Comparison of ENCODE assay signal across 22 cellular contexts in genomic region chr17:42613699-42614295, GRCh38. TPM values are rescaled to one million over a fixed set of nuclear protein-coding genes. Genes with fewer than 3 reads are reported as not detected.
A peak's percentile ranks its signal among the peaks of the same experiment; 100 is the strongest.
DNase-seq lines count a peak whose midpoint lies in the region; ATAC-seq, FAIRE-seq and TF ChIP-seq lines count a peak whose summit lies in the region.
"Had no signal": no experiment of that assay in that cellular context is flagged by ENCODE, and none has a peak within 500 bp of the region (broad histone marks: within the 10 kb centered on the region; RNA-seq: fewer than 3 reads in every experiment).

No MANE protein-coding gene starts in this region.

- in situ Hi-C loops in HepG2 (cut with HindIII; ENCODE audit: extremely low pct_ligation_motif_present, low pct_unique_long_range_greater_than_20kb): no loop called here

- DNase-seq in HepG2 (ENCODE audit: low spot score): no peak
- no peak for DNase-seq in right lobe of liver
- DNase-seq in kidney: peak; percentile 71
- DNase-seq in neural crest cell (ENCODE audit: low read depth, low spot score): no peak
- DNase-seq in upper lobe of right lung: peak; percentile 57
- DNase-seq in Ammon's horn (ENCODE audit: low spot score): no peak
- DNase-seq in activated CD4-positive, CD25-positive, alpha-beta regulatory T cell (lab: John Stamatoyannopoulos, UW): no peak
- DNase-seq: ACHN; Caco-2; CD4-positive, alpha-beta T cell; DMS153; DMS79; GDM1; HCEC 1CT; HFFc6 had no signal

- intact Hi-C loops in HepG2 (cut with micrococcal nuclease; ENCODE audit: unreplicated experiment) (no loop called here), right lobe of liver (cut with DNase I) (loop anchor here (10.0 kb wide), 1 partner anchor 71 kb away; the partner anchor contains the start of genes CCR10 (in 2 of the 2) and CNTNAP1 (in 2 of the 2)), kidney (cut with DNase I) (no loop called here), upper lobe of right lung (cut with DNase I) (no loop called here)

- H3K36me3 ChIP-seq in HepG2 (replicated peaks in 1 of 2; ENCODE audit: control insufficient read depth in 1 of 2, insufficient read depth in 2 of 2, low read length in 2 of 2) (peaks cover 28 to 38% of the 10 kb centered on the region in 2 experiments), right lobe of liver (peaks cover 0 to 31% (median 10%) of the 10 kb centered on the region in 4 donors), kidney (ENCODE audit: control insufficient read depth in 1 of 2, insufficient read depth in 2 of 2, low read length in 2 of 2) (peaks cover 19 to 25% of the 10 kb centered on the region in 2 donors), upper lobe of right lung (peaks cover 38% of the 10 kb centered on the region)

- H3K4me1 ChIP-seq in HepG2 (ENCODE audit: insufficient read depth, low read length) (peaks cover 26% of the 10 kb centered on the region), right lobe of liver (peaks cover 0 to 10% (median 0%) of the 10 kb centered on the region in 4 donors), kidney (ENCODE audit: control insufficient read depth in 1 of 2, insufficient read depth in 1 of 2, low read depth in 1 of 2, low read length in 2 of 2) (peaks cover 0 to 2% of the 10 kb centered on the region in 2 donors), upper lobe of right lung (peaks cover 13% of the 10 kb centered on the region)

- H3K79me2 ChIP-seq in HepG2 (ENCODE audit: insufficient read depth, low read length): peaks cover 10% of the 10 kb centered on the region

- POLR2A ChIA-PET in HepG2 (lab: Yijun Ruan, JAX): interaction anchor here (1.3 kb wide), 1 partner anchor 46 kb away, joined by 3 read pairs; the partner anchor contains the start of gene TUBG2

- TF ChIP-seq CTCF in HepG2 (CRISPR knock-in tag; IDR thresholded peaks at IDR 0.05) (no peak), right lobe of liver (IDR thresholded peaks at IDR 0.05) (no peak), kidney (IDR thresholded peaks at IDR 0.05; ENCODE audit: borderline replicate concordance, extremely low read depth, insufficient read depth) (no peak), neural crest cell (conservative IDR thresholded peaks at IDR 0.05) (no peak), upper lobe of right lung (IDR thresholded peaks at IDR 0.05) (no peak)

- no TSS peak for BruUV-seq in HepG2 (replicated peaks; lab: Mats Ljungman, UMichigan)

- no peak overlapping the region for H2AFZ ChIP-seq in HepG2 (ENCODE audit: low read length)
- H2AFZ ChIP-seq: GM23338 had no signal

- no peak; a peak in 1 of 4 replicates for TF ChIP-seq POLR2A in HepG2 (IDR thresholded peaks at IDR 0.05; ENCODE audit: insufficient read depth in 1 of 2, low read depth in 2 of 2, low read length in 2 of 2)
- no peak for TF ChIP-seq POLR2A in right lobe of liver (IDR thresholded peaks at IDR 0.05)

- H3K27ac ChIP-seq in HepG2 (ENCODE audit: extremely low read length, insufficient read depth, low read length): no peak overlapping the region
- no peak overlapping the region for H3K27ac ChIP-seq in right lobe of liver
- no peak overlapping the region for H3K27ac ChIP-seq in kidney (ENCODE audit: low read depth in 2 of 2, low read length in 2 of 2)
- no peak overlapping the region for H3K27ac ChIP-seq in upper lobe of right lung
- H3K27ac ChIP-seq: C4-2B had no signal

- no peak overlapping the region for H3K4me2 ChIP-seq in HepG2 (ENCODE audit: low read depth, low read length)
- H3K4me2 ChIP-seq: GM23338 had no signal

- no peak for TF ChIP-seq EP300 in HepG2 (IDR thresholded peaks at IDR 0.05; ENCODE audit: low read depth in 2 of 2, low read length in 2 of 2)
- TF ChIP-seq EP300 in HepG2 (CRISPR knock-in tag; IDR thresholded peaks at IDR 0.05; ENCODE audit: borderline replicate concordance): no peak

- H3K36me3 Mint-ChIP-seq in neural crest cell (ENCODE audit: low read depth): peaks cover 20% of the 10 kb centered on the region

- H3K27me3 Mint-ChIP-seq in neural crest cell (ENCODE audit: low read depth): no peaks in the 10 kb centered on the region
- H3K27me3 Mint-ChIP-seq: CD4-positive, alpha-beta T cell had no signal

- peaks cover 14% of the 10 kb centered on the region for H3K4me1 Mint-ChIP-seq in neural crest cell

- TF ChIP-seq RAD21 in HepG2 (CRISPR knock-in tag; IDR thresholded peaks at IDR 0.05): no peak

- H3K9ac ChIP-seq in HepG2 (ENCODE audit: insufficient read depth, low read depth, low read length) (no peak overlapping the region), kidney (ENCODE audit: low read length in 2 of 2) (no peak overlapping the region)

- 99% methylated on average over 17 of the region's 17 CpGs for WGBS in HepG2 (ENCODE audit: low lambda C conversion rate)
- WGBS in right lobe of liver (ENCODE audit: insufficient coverage, low coverage, low lambda C conversion rate, missing lambda C conversion rate): 93% methylated on average over 7 of the region's 17 CpGs

- peak overlapping the region; percentile 12 for H3K27ac Mint-ChIP-seq in neural crest cell (ENCODE audit: unreplicated experiment)
- H3K27ac Mint-ChIP-seq: CD4-positive, alpha-beta T cell; GM23338; HFFc6 had no signal

- H3K4me3 ChIP-seq in HepG2 (replicated peaks in 1 of 3; ENCODE audit: insufficient read depth in 1 of 3, low read depth in 2 of 3, low read length in 3 of 3) (no peak overlapping the region), right lobe of liver (no peak overlapping the region), kidney (ENCODE audit: low read length in 2 of 2) (no peak overlapping the region), upper lobe of right lung (no peak overlapping the region)
- H3K4me3 ChIP-seq: GM23338 had no signal

- no peaks in the 10 kb centered on the region; the same call in 1 of the 2 replicates for H4K20me1 ChIP-seq in HepG2 (ENCODE audit: insufficient read depth, low read length)

- CTCF ChIA-PET in HepG2 (lab: Yijun Ruan, JAX; ENCODE audit: low intra/inter-chr PET ratio, low total read pairs): no interaction called here

- no peaks in the 10 kb centered on the region; a peak in 1 of 5 replicates for H3K27me3 ChIP-seq in HepG2 (ENCODE audit: control insufficient read depth in 1 of 2, insufficient read depth in 2 of 2, low read length in 2 of 2)
- no peaks in the 10 kb centered on the region for H3K27me3 ChIP-seq in right lobe of liver
- H3K27me3 ChIP-seq in upper lobe of right lung: no peaks in the 10 kb centered on the region

- FAIRE-seq in HepG2 (lab: Jason Lieb, UNC) (no peak), kidney (lab: Jason Lieb, UNC) (no peak)
- FAIRE-seq: A204.1, GM12892, GM18507, H54 had no signal

- ATAC-seq in HepG2 (no peak), right lobe of liver (no peak), upper lobe of right lung (no peak), GM21786 (IDR thresholded peaks at IDR 0.05; ENCODE audit: unreplicated experiment) (no peak)
- ATAC-seq: GM23338 had no signal

- no peaks in the 10 kb centered on the region for H3K9me3 Mint-ChIP-seq in neural crest cell
- H3K9me3 Mint-ChIP-seq: CD4-positive, alpha-beta T cell; GM23338; HFFc6 had no signal

- H3K9me3 ChIP-seq in HepG2 (ENCODE audit: low read length) (no peaks in the 10 kb centered on the region), right lobe of liver (no peaks in the 10 kb centered on the region), kidney (ENCODE audit: control insufficient read depth in 1 of 2, low read length in 2 of 2) (no peaks in the 10 kb centered on the region), upper lobe of right lung (no peaks in the 10 kb centered on the region)
- H3K9me3 ChIP-seq: Caco-2 had no signal

- peak overlapping the region; percentile 54 for H3K4me3 Mint-ChIP-seq in neural crest cell
- H3K4me3 Mint-ChIP-seq: CD4-positive, alpha-beta T cell; GM23338; HFFc6 had no signal

RNA-seq across cellular contexts. Expression of gene TUBG1, which starts 4.3 kb away (rescaled TPM):
- total RNA-seq in HepG2 (2016; rRNA removed; fragmentation: Illumina TruSeq; extraction: Trizol) (137 TPM in 2 replicates), right lobe of liver (10 to 100 TPM; 17.9 to 44.5 (median 22.0) TPM), kidney (33.7 TPM), neural crest cell (101 and 102 TPM in 2 replicates), upper lobe of right lung (29.2 TPM)
- 65.3 and 68.5 TPM in 2 replicates for total RNA-seq in HepG2 (2016; cell fraction: cytosol; rRNA removed; fragmentation: Illumina TruSeq; extraction: Trizol; ENCODE audit: low read depth)
- total RNA-seq in HepG2 (2016; cell fraction: insoluble cytoplasmic fraction; rRNA removed; fragmentation: Illumina TruSeq; extraction: Trizol): 118 and 133 TPM in 2 replicates
- total RNA-seq in HepG2 (2016; cell fraction: membrane; rRNA removed; fragmentation: Illumina TruSeq; extraction: Trizol): 83.5 and 99.6 TPM in 2 replicates
- total RNA-seq in HepG2 (2016; cell fraction: nucleus; rRNA removed; fragmentation: Illumina TruSeq; extraction: Trizol): 65.3 and 71.5 TPM in 2 replicates
- polyA plus RNA-seq in HepG2 (2011; rRNA removed) (74.1 and 89.3 TPM in 2 replicates), kidney (ENCODE audit: insufficient read depth, low read depth, low replicate concordance) (61.9 TPM)
- polyA plus RNA-seq in HepG2 (2011; cell fraction: cytosol; rRNA removed): 114 and 152 TPM in 2 replicates
- 206 and 230 TPM in 2 replicates for polyA plus RNA-seq in HepG2 (2011; cell fraction: nucleus; rRNA removed)
- polyA plus RNA-seq in HepG2 (2012): 163 and 164 TPM in 2 replicates
- 70.4 and 79.1 TPM in 2 replicates for polyA plus RNA-seq in HepG2 (2016; cell fraction: cytosol; fragmentation: Illumina TruSeq; extraction: Trizol; ENCODE audit: low read depth)
- 164 and 224 TPM in 2 replicates for polyA plus RNA-seq in HepG2 (2016; cell fraction: insoluble cytoplasmic fraction; fragmentation: Illumina TruSeq; extraction: Trizol; ENCODE audit: low read depth)
- 82.1 and 83.3 TPM in 2 replicates for polyA plus RNA-seq in HepG2 (2016; cell fraction: membrane; fragmentation: Illumina TruSeq; extraction: Trizol; ENCODE audit: low read depth)
- polyA plus RNA-seq in HepG2 (2016; cell fraction: nucleus; fragmentation: Illumina TruSeq; extraction: Trizol; ENCODE audit: insufficient read depth, low read depth): 151 and 152 TPM in 2 replicates
- 163 and 181 TPM in 2 replicates for polyA minus RNA-seq in HepG2 (2011; rRNA and poly(A)+ RNA removed; ENCODE audit: low replicate concordance)
- 63.3 and 66.4 TPM in 2 replicates for polyA minus RNA-seq in HepG2 (2011; cell fraction: cytosol; rRNA and poly(A)+ RNA removed)
- polyA minus RNA-seq in HepG2 (2011; cell fraction: nucleus; rRNA and poly(A)+ RNA removed): 45.7 and 49.9 TPM in 2 replicates

RNA-seq across cellular contexts. Expression of gene RETREG3, which starts 4.6 kb away (rescaled TPM):
- total RNA-seq in HepG2 (2016; rRNA removed; fragmentation: Illumina TruSeq; extraction: Trizol) (38.2 and 55.8 TPM in 2 replicates), right lobe of liver (10 to 100 TPM; 31.0 to 49.4 (median 43.2) TPM), kidney (69.5 TPM), neural crest cell (44.2 and 48.7 TPM in 2 replicates), upper lobe of right lung (68.6 TPM)
- total RNA-seq in HepG2 (2016; cell fraction: cytosol; rRNA removed; fragmentation: Illumina TruSeq; extraction: Trizol; ENCODE audit: low read depth): 8.4 and 9.6 TPM in 2 replicates
- total RNA-seq in HepG2 (2016; cell fraction: insoluble cytoplasmic fraction; rRNA removed; fragmentation: Illumina TruSeq; extraction: Trizol): 35.0 and 57.3 TPM in 2 replicates
- total RNA-seq in HepG2 (2016; cell fraction: membrane; rRNA removed; fragmentation: Illumina TruSeq; extraction: Trizol): 32.3 and 32.6 TPM in 2 replicates
- total RNA-seq in HepG2 (2016; cell fraction: nucleus; rRNA removed; fragmentation: Illumina TruSeq; extraction: Trizol): 40.1 and 44.2 TPM in 2 replicates
- polyA plus RNA-seq in HepG2 (2011; rRNA removed) (47.0 and 50.4 TPM in 2 replicates), kidney (ENCODE audit: insufficient read depth, low read depth, low replicate concordance) (22.6 TPM)
- 41.2 and 45.8 TPM in 2 replicates for polyA plus RNA-seq in HepG2 (2011; cell fraction: cytosol; rRNA removed)
- 28.7 and 40.6 TPM in 2 replicates for polyA plus RNA-seq in HepG2 (2011; cell fraction: nucleus; rRNA removed)
- 19.7 and 20.8 TPM in 2 replicates for polyA plus RNA-seq in HepG2 (2012)
- 3.6 and 3.7 TPM in 2 replicates for polyA plus RNA-seq in HepG2 (2016; cell fraction: cytosol; fragmentation: Illumina TruSeq; extraction: Trizol; ENCODE audit: low read depth)
- 14.8 and 17.5 TPM in 2 replicates for polyA plus RNA-seq in HepG2 (2016; cell fraction: insoluble cytoplasmic fraction; fragmentation: Illumina TruSeq; extraction: Trizol; ENCODE audit: low read depth)
- 11.7 and 11.9 TPM in 2 replicates for polyA plus RNA-seq in HepG2 (2016; cell fraction: membrane; fragmentation: Illumina TruSeq; extraction: Trizol; ENCODE audit: low read depth)
- 44.8 and 45.2 TPM in 2 replicates for polyA plus RNA-seq in HepG2 (2016; cell fraction: nucleus; fragmentation: Illumina TruSeq; extraction: Trizol; ENCODE audit: insufficient read depth, low read depth)
- 119 and 330 TPM in 2 replicates for polyA minus RNA-seq in HepG2 (2011; rRNA and poly(A)+ RNA removed; ENCODE audit: low replicate concordance)
- 48.1 and 69.1 TPM in 2 replicates for polyA minus RNA-seq in HepG2 (2011; cell fraction: cytosol; rRNA and poly(A)+ RNA removed)
- polyA minus RNA-seq in HepG2 (2011; cell fraction: nucleus; rRNA and poly(A)+ RNA removed): 31.2 and 43.8 TPM in 2 replicates

RNA-seq across cellular contexts. Expression of gene PSMC3IP, which starts 36.3 kb away (rescaled TPM):
- 20.1 and 22.4 TPM in 2 replicates for total RNA-seq in HepG2 (2016; rRNA removed; fragmentation: Illumina TruSeq; extraction: Trizol)
- total RNA-seq in HepG2 (2016; cell fraction: cytosol; rRNA removed; fragmentation: Illumina TruSeq; extraction: Trizol; ENCODE audit: low read depth): 25.7 and 27.1 TPM in 2 replicates
- total RNA-seq in HepG2 (2016; cell fraction: insoluble cytoplasmic fraction; rRNA removed; fragmentation: Illumina TruSeq; extraction: Trizol): 19.5 and 23.7 TPM in 2 replicates
- total RNA-seq in HepG2 (2016; cell fraction: membrane; rRNA removed; fragmentation: Illumina TruSeq; extraction: Trizol): 36.3 and 38.4 TPM in 2 replicates
- total RNA-seq in HepG2 (2016; cell fraction: nucleus; rRNA removed; fragmentation: Illumina TruSeq; extraction: Trizol): 19.9 and 24.0 TPM in 2 replicates
- 5.5 and 6.5 TPM in 2 replicates for polyA plus RNA-seq in HepG2 (2011; rRNA removed)
- polyA plus RNA-seq in HepG2 (2011; cell fraction: cytosol; rRNA removed): 3.1 and 3.3 TPM in 2 replicates
- 15.1 and 18.7 TPM in 2 replicates for polyA plus RNA-seq in HepG2 (2011; cell fraction: nucleus; rRNA removed)
- polyA plus RNA-seq in HepG2 (2012): 6.5 and 8.5 TPM in 2 replicates
- polyA plus RNA-seq in HepG2 (2016; cell fraction: cytosol; fragmentation: Illumina TruSeq; extraction: Trizol; ENCODE audit: low read depth): 36.9 and 41.0 TPM in 2 replicates
- polyA plus RNA-seq in HepG2 (2016; cell fraction: insoluble cytoplasmic fraction; fragmentation: Illumina TruSeq; extraction: Trizol; ENCODE audit: low read depth): 31.0 and 31.1 TPM in 2 replicates
- polyA plus RNA-seq in HepG2 (2016; cell fraction: membrane; fragmentation: Illumina TruSeq; extraction: Trizol; ENCODE audit: low read depth): 41.0 and 42.1 TPM in 2 replicates
- polyA plus RNA-seq in HepG2 (2016; cell fraction: nucleus; fragmentation: Illumina TruSeq; extraction: Trizol; ENCODE audit: insufficient read depth, low read depth): 56.5 and 60.1 TPM in 2 replicates
- 2.7 and 15.4 TPM in 2 replicates for polyA minus RNA-seq in HepG2 (2011; rRNA and poly(A)+ RNA removed; ENCODE audit: low replicate concordance)
- 1.6 and 2.4 TPM in 2 replicates for polyA minus RNA-seq in HepG2 (2011; cell fraction: cytosol; rRNA and poly(A)+ RNA removed)
- 9.1 and 9.4 TPM in 2 replicates for polyA minus RNA-seq in HepG2 (2011; cell fraction: nucleus; rRNA and poly(A)+ RNA removed)
- 1 to 10 TPM in 2 of 6 experiments, under 1 TPM in 4; 0.26 to 2.4 (median 0.76) TPM for total RNA-seq in right lobe of liver
- 5.8 TPM for total RNA-seq in kidney
- polyA plus RNA-seq in kidney (ENCODE audit: insufficient read depth, low read depth, low replicate concordance): 3.6 TPM
- 44.6 and 47.8 TPM in 2 replicates for total RNA-seq in neural crest cell
- total RNA-seq in upper lobe of right lung: 4.2 TPM

RNA-seq across cellular contexts. Expression of gene TUBG2, which starts 45.3 kb away (rescaled TPM):
- total RNA-seq in HepG2 (2016; rRNA removed; fragmentation: Illumina TruSeq; extraction: Trizol) (6.6 and 16.0 TPM in 2 replicates), right lobe of liver (10 to 100 TPM in 1 of 6 experiments, 1 to 10 TPM in 5; 6.8 to 10.7 (median 7.5) TPM), kidney (19.9 TPM), neural crest cell (18.7 and 20.7 TPM in 2 replicates), upper lobe of right lung (19.8 TPM)
- 6.2 and 7.8 TPM in 2 replicates for total RNA-seq in HepG2 (2016; cell fraction: cytosol; rRNA removed; fragmentation: Illumina TruSeq; extraction: Trizol; ENCODE audit: low read depth)
- total RNA-seq in HepG2 (2016; cell fraction: insoluble cytoplasmic fraction; rRNA removed; fragmentation: Illumina TruSeq; extraction: Trizol): 5.9 and 16.8 TPM in 2 replicates
- 10.7 and 11.2 TPM in 2 replicates for total RNA-seq in HepG2 (2016; cell fraction: membrane; rRNA removed; fragmentation: Illumina TruSeq; extraction: Trizol)
- 22.8 and 25.9 TPM in 2 replicates for total RNA-seq in HepG2 (2016; cell fraction: nucleus; rRNA removed; fragmentation: Illumina TruSeq; extraction: Trizol)
- polyA plus RNA-seq in HepG2 (2011; rRNA removed) (42.3 and 48.3 TPM in 2 replicates), kidney (ENCODE audit: insufficient read depth, low read depth, low replicate concordance) (39.9 TPM)
- polyA plus RNA-seq in HepG2 (2011; cell fraction: cytosol; rRNA removed): 26.1 and 26.6 TPM in 2 replicates
- polyA plus RNA-seq in HepG2 (2011; cell fraction: nucleus; rRNA removed): 251 and 257 TPM in 2 replicates
- polyA plus RNA-seq in HepG2 (2012): 33.9 and 38.4 TPM in 2 replicates
- 10.7 and 13.2 TPM in 2 replicates for polyA plus RNA-seq in HepG2 (2016; cell fraction: cytosol; fragmentation: Illumina TruSeq; extraction: Trizol; ENCODE audit: low read depth)
- 13.2 and 18.2 TPM in 2 replicates for polyA plus RNA-seq in HepG2 (2016; cell fraction: insoluble cytoplasmic fraction; fragmentation: Illumina TruSeq; extraction: Trizol; ENCODE audit: low read depth)
- 19.9 and 20.4 TPM in 2 replicates for polyA plus RNA-seq in HepG2 (2016; cell fraction: membrane; fragmentation: Illumina TruSeq; extraction: Trizol; ENCODE audit: low read depth)
- 85.4 and 93.9 TPM in 2 replicates for polyA plus RNA-seq in HepG2 (2016; cell fraction: nucleus; fragmentation: Illumina TruSeq; extraction: Trizol; ENCODE audit: insufficient read depth, low read depth)
- polyA minus RNA-seq in HepG2 (2011; rRNA and poly(A)+ RNA removed; ENCODE audit: low replicate concordance): 4.8 and 24.0 TPM in 2 replicates
- 8.4 and 8.6 TPM in 2 replicates for polyA minus RNA-seq in HepG2 (2011; cell fraction: cytosol; rRNA and poly(A)+ RNA removed)
- 41.6 and 47.0 TPM in 2 replicates for polyA minus RNA-seq in HepG2 (2011; cell fraction: nucleus; rRNA and poly(A)+ RNA removed)

RNA-seq across cellular contexts. Expression of gene MLX, which starts 46.9 kb away (rescaled TPM):
- total RNA-seq in HepG2 (2016; rRNA removed; fragmentation: Illumina TruSeq; extraction: Trizol) (38.9 and 40.2 TPM in 2 replicates), right lobe of liver (10 to 100 TPM; 34.5 to 46.2 (median 35.2) TPM), kidney (38.7 TPM), neural crest cell (38.6 and 41.1 TPM in 2 replicates), upper lobe of right lung (61.3 TPM)
- 28.0 and 30.5 TPM in 2 replicates for total RNA-seq in HepG2 (2016; cell fraction: cytosol; rRNA removed; fragmentation: Illumina TruSeq; extraction: Trizol; ENCODE audit: low read depth)
- 37.2 and 39.5 TPM in 2 replicates for total RNA-seq in HepG2 (2016; cell fraction: insoluble cytoplasmic fraction; rRNA removed; fragmentation: Illumina TruSeq; extraction: Trizol)
- total RNA-seq in HepG2 (2016; cell fraction: membrane; rRNA removed; fragmentation: Illumina TruSeq; extraction: Trizol): 34.6 and 39.3 TPM in 2 replicates
- 34.5 and 44.1 TPM in 2 replicates for total RNA-seq in HepG2 (2016; cell fraction: nucleus; rRNA removed; fragmentation: Illumina TruSeq; extraction: Trizol)
- polyA plus RNA-seq in HepG2 (2011; rRNA removed) (74.4 and 85.4 TPM in 2 replicates), kidney (ENCODE audit: insufficient read depth, low read depth, low replicate concordance) (41.0 TPM)
- 53.2 and 55.1 TPM in 2 replicates for polyA plus RNA-seq in HepG2 (2011; cell fraction: cytosol; rRNA removed)
- 173 and 195 TPM in 2 replicates for polyA plus RNA-seq in HepG2 (2011; cell fraction: nucleus; rRNA removed)
- 41.9 and 49.7 TPM in 2 replicates for polyA plus RNA-seq in HepG2 (2012)
- polyA plus RNA-seq in HepG2 (2016; cell fraction: cytosol; fragmentation: Illumina TruSeq; extraction: Trizol; ENCODE audit: low read depth): 14.9 and 18.6 TPM in 2 replicates
- polyA plus RNA-seq in HepG2 (2016; cell fraction: insoluble cytoplasmic fraction; fragmentation: Illumina TruSeq; extraction: Trizol; ENCODE audit: low read depth): 55.1 and 57.7 TPM in 2 replicates
- polyA plus RNA-seq in HepG2 (2016; cell fraction: membrane; fragmentation: Illumina TruSeq; extraction: Trizol; ENCODE audit: low read depth): 24.6 and 25.0 TPM in 2 replicates
- 99.9 and 109 TPM in 2 replicates for polyA plus RNA-seq in HepG2 (2016; cell fraction: nucleus; fragmentation: Illumina TruSeq; extraction: Trizol; ENCODE audit: insufficient read depth, low read depth)
- polyA minus RNA-seq in HepG2 (2011; rRNA and poly(A)+ RNA removed; ENCODE audit: low replicate concordance): 81.6 and 104 TPM in 2 replicates
- 29.7 and 33.3 TPM in 2 replicates for polyA minus RNA-seq in HepG2 (2011; cell fraction: cytosol; rRNA and poly(A)+ RNA removed)
- 50.6 and 76.5 TPM in 2 replicates for polyA minus RNA-seq in HepG2 (2011; cell fraction: nucleus; rRNA and poly(A)+ RNA removed)

Comparison
In these comparisons a context has a peak if more than half of its experiments do, and no peak if none do; other contexts are left out.
1. intact Hi-C loops: an anchor here in right lobe of liver (10.0 kb wide); none called in HepG2, kidney and upper lobe of right lung.
2. DNase-seq: peak in kidney (single experiment) and upper lobe of right lung (single experiment); none in HepG2 (single experiment), right lobe of liver (0 of 3), neural crest cell (single experiment), Ammon's horn (single experiment) and activated CD4-positive, CD25-positive, alpha-beta regulatory T cell (0 of 4).